1 cellular context compared by ENCODE assay signal in the genomic region with DNA sequence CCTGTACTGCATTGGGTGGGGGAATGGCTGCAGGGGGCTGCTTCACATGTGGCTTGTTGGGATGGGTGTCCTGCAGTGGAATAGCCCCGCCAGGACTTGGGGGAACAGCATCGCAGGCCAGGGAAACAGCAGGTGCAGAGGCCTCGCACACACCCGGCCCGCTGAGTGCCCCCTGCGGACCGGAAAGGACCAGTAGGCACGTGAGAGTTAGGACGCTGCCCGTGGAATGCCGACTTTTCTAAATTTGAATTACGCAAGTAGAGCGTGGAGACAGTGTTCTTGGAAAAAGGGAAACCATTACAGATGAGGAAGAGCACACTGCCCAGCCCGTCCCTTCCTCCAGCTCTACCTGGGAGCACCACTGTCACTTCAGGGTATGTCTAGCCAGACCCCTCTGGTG.
TF ChIP-seq lines count a peak whose summit lies in the region.

No MANE protein-coding gene starts in this region.

TF ChIP-seq in HEK293, 187 proteins besides CTCF, POLR2A, EP300 and RAD21 (continued from another document):
- TF ChIP-seq, protein P1, sequence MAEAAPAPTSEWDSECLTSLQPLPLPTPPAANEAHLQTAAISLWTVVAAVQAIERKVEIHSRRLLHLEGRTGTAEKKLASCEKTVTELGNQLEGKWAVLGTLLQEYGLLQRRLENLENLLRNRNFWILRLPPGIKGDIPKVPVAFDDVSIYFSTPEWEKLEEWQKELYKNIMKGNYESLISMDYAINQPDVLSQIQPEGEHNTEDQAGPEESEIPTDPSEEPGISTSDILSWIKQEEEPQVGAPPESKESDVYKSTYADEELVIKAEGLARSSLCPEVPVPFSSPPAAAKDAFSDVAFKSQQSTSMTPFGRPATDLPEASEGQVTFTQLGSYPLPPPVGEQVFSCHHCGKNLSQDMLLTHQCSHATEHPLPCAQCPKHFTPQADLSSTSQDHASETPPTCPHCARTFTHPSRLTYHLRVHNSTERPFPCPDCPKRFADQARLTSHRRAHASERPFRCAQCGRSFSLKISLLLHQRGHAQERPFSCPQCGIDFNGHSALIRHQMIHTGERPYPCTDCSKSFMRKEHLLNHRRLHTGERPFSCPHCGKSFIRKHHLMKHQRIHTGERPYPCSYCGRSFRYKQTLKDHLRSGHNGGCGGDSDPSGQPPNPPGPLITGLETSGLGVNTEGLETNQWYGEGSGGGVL (tag by site-specific recombination; IDR thresholded peaks at IDR 0.05), result no peak
- peak; percentile 10; the same call in 1 of the 2 replicates for TF ChIP-seq GLIS1 (tag by site-specific recombination; IDR thresholded peaks at IDR 0.05)
